Comparison of ENCODE assay signal across 14 cellular contexts in the genomic region with DNA sequence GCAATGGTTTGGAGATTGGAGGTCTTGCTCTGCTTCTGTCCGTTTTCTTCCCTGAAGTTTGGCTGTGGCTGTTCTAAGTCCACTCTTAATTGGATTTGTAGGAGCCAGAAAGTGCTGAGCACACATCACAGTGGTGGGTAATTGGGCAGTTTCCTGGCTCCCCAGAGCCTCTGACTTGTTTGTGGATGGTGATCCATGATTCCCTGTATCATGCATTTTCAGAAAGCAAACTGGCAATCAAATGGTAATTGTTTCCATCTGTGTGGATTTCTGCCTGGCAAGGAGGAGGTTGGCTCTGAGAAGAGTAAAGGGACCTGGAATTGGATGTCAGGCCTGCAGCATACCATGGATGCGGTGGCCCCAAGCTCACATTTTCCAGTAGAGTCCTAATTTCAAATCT.
DNase-seq lines count a peak whose midpoint lies in the region; ATAC-seq lines count a peak whose summit lies in the region.
"Had no signal": no experiment of that assay in that cellular context is flagged by ENCODE, and none has a peak within 500 bp of the region (broad histone marks: within the 10 kb centered on the region; RNA-seq: fewer than 3 reads in every experiment).

No MANE protein-coding gene starts in this region.

- DNase-seq in EH (ENCODE audit: low read depth) (peak; percentile 35), NCI-H69 (lab: John Stamatoyannopoulos, UW) (peak; percentile 73), fibroblast of peridontal ligament (ENCODE audit: extremely low read depth) (peak; percentile 82), stromal cell of bone marrow (ENCODE audit: low read depth) (peak; percentile 33), DMS153 treated with DMSO at 0.1 percent for 48 hours (lab: John Stamatoyannopoulos, UW; ENCODE audit: unreplicated experiment) (no peak)
- DNase-seq in activated naive CD4-positive, alpha-beta T cell treated with Interleukin-2 at 50 U/mL for 16 hours: no peak
- DNase-seq: Calu3; CD4-positive, alpha-beta memory T cell; DMS79 treated with DMSO at 0.1 percent for 48 hours; NCI-H1105 treated with DMSO at 0.1 percent for 48 hours; NCI-H1694 treated with DMSO at 0.1 percent for 48 hours; NCI-H774 had no signal

- ATAC-seq in GM21528 (IDR thresholded peaks at IDR 0.05; ENCODE audit: low FRiP score, unreplicated experiment): no peak
- ATAC-seq: GM23338 had no signal

Comparison
In these comparisons a context has a peak if more than half of its experiments do, and no peak if none do; other contexts are left out.
1. DNase-seq: peak in EH (single experiment), NCI-H69 (single experiment), fibroblast of peridontal ligament (single experiment) and stromal cell of bone marrow (single experiment); none in DMS153 treated with DMSO at 0.1 percent for 48 hours (single experiment) and activated naive CD4-positive, alpha-beta T cell treated with Interleukin-2 at 50 U/mL for 16 hours (single experiment).